In the genomic region with DNA sequence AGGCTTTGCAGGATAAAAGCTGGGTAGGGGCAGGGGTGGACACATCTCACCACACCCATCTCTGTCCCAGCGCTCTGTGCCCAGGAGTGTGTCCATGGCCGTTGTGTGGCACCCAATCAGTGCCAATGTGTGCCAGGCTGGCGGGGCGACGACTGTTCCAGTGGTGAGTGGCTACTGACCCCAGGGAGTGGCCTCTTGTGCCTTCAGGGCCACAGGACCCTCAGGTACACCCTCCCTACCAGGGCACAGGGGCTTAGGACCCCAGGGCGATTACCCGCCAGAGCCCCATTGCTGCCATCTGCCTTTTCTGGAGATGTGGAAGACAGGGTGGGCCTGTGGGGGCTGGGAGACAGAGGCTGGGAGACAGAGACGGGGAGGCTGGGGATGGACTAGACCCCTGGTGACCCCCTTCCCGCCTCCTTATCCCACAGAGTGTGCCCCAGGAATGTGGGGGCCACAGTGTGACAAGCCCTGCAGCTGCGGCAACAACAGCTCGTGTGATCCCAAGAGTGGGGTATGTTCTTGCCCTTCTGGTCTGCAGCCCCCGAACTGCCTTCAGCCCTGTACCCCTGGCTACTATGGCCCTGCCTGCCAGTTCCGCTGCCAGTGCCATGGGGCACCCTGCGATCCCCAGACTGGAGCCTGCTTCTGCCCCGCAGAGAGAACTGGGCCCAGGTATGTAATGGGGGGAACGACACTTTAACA, we compare ENCODE assay signal across 26 cellular contexts. TPM values are rescaled to one million over a fixed set of nuclear protein-coding genes. Genes with fewer than 3 reads are reported as not detected.
"Had no signal": no experiment of that assay in that cellular context is flagged by ENCODE, and none has a peak within 500 bp of the region (broad histone marks: within the 10 kb centered on the region; RNA-seq: fewer than 3 reads in every experiment).

No MANE protein-coding gene starts in this region.

- H3K27ac Mint-ChIP-seq: activated B cell treated with CpG ODN at 0.5 μM for 24 hours; activated CD4-positive, alpha-beta T cell treated with anti-CD3 and anti-CD28 coated beads for 36 hours; activated naive CD8-positive, alpha-beta T cell treated with anti-CD3 and anti-CD28 coated beads for 36 hours; activated T-cell treated with anti-CD3 and anti-CD28 coated beads, Interleukin-2, amount 50 U/mL, for 24 hours; activated T-helper 2 cell treated with anti-CD3 and anti-CD28 coated beads, Interferon-gamma antibody, Interleukin-2, Interleukin-4, amounts not matched to agents 10 μg/mL and 5 μg/mL and 100 μg/mL, durations not matched to agents 14 hours and 24 hours and 36 hours; memory B cell; T-helper 17 cell had no signal

- H3K4me3 ChIP-seq: coronary artery, vagina had no signal

- H3K9me3 ChIP-seq: transverse colon, vagina had no signal

- DNase-seq: activated B cell treated with CpG ODN at 0.5 μM for 24 hours; activated CD4-positive, alpha-beta T cell treated with anti-CD3 and anti-CD28 coated beads for 36 hours; activated CD4-positive, alpha-beta T cell treated with anti-CD3 and anti-CD28 coated beads, Interleukin-2, amount 50 U/mL, for 4 hours; activated CD8-positive, alpha-beta memory T cell treated with anti-CD3 and anti-CD28 coated beads for 24 hours; activated CD8-positive, alpha-beta memory T cell treated with anti-CD3 and anti-CD28 coated beads, Interleukin-2, amount 50 U/mL, for 4 hours; activated naive CD4-positive, alpha-beta T cell treated with Interleukin-2 at 50 U/mL for 16 hours; activated naive CD8-positive, alpha-beta T cell treated with anti-CD3 and anti-CD28 coated beads for 36 hours; activated T-cell treated with anti-CD3 and anti-CD28 coated beads, Interleukin-2, amount 50 U/mL, for 24 hours; erythroblast; foreskin keratinocyte; immature natural killer cell; kidney glomerular epithelial cell; left ventricle myocardium superior; occipital lobe; retina; stimulated activated CD4-positive, alpha-beta T cell treated with anti-CD3 and anti-CD28 coated beads, Interleukin-2, amount 100 ng/mL, for 48 hours; stimulated activated CD8-positive, alpha-beta memory T cell treated with anti-CD3 and anti-CD28 coated beads, Interleukin-4, amount 100 ng/mL, for 48 hours; stimulated activated naive B cell treated with anti-CD40 and anti-IgM and Interleukin-4, amounts not matched to agents 10 μg/mL and 1 μg/mL and 100 μg/mL, for 72 hours; T-helper 17 cell; transverse colon had no signal

- H3K4me1 Mint-ChIP-seq: activated B cell treated with CpG ODN at 0.5 μM for 24 hours; activated CD4-positive, alpha-beta T cell treated with anti-CD3 and anti-CD28 coated beads for 36 hours; activated naive CD8-positive, alpha-beta T cell treated with anti-CD3 and anti-CD28 coated beads for 36 hours; immature natural killer cell had no signal

- H3K36me3 Mint-ChIP-seq: activated naive CD8-positive, alpha-beta T cell treated with anti-CD3 and anti-CD28 coated beads for 36 hours; immature natural killer cell; memory B cell; stimulated activated naive B cell treated with anti-CD40 and anti-IgM and Interleukin-4, amounts not matched to agents 10 μg/mL and 1 μg/mL and 100 μg/mL, for 72 hours had no signal

- H3K36me3 ChIP-seq: transverse colon, vagina had no signal

- ATAC-seq: left ventricle myocardium superior; stimulated activated naive B cell treated with anti-CD40 and anti-IgM and Interleukin-4, amounts not matched to agents 10 μg/mL and 1 μg/mL and 100 μg/mL, for 72 hours; T-helper 17 cell had no signal

- H3K4me3 Mint-ChIP-seq: activated B cell treated with CpG ODN at 0.5 μM for 24 hours; activated CD4-positive, alpha-beta T cell treated with anti-CD3 and anti-CD28 coated beads for 36 hours; activated naive CD8-positive, alpha-beta T cell treated with anti-CD3 and anti-CD28 coated beads for 36 hours; activated T-cell treated with anti-CD3 and anti-CD28 coated beads, Interleukin-2, amount 50 U/mL, for 24 hours; immature natural killer cell; memory B cell; stimulated activated naive B cell treated with anti-CD40 and anti-IgM and Interleukin-4, amounts not matched to agents 10 μg/mL and 1 μg/mL and 100 μg/mL, for 72 hours; T-helper 17 cell had no signal

- H3K9me3 Mint-ChIP-seq: activated B cell treated with CpG ODN at 0.5 μM for 24 hours; activated naive CD8-positive, alpha-beta T cell treated with anti-CD3 and anti-CD28 coated beads for 36 hours; activated T-cell treated with anti-CD3 and anti-CD28 coated beads, Interleukin-2, amount 50 U/mL, for 24 hours; activated T-helper 2 cell treated with anti-CD3 and anti-CD28 coated beads, Interferon-gamma antibody, Interleukin-2, Interleukin-4, amounts not matched to agents 10 μg/mL and 5 μg/mL and 100 μg/mL, durations not matched to agents 14 hours and 24 hours and 36 hours; memory B cell; stimulated activated naive B cell treated with anti-CD40 and anti-IgM and Interleukin-4, amounts not matched to agents 10 μg/mL and 1 μg/mL and 100 μg/mL, for 72 hours had no signal

- H3K4me1 ChIP-seq: foreskin keratinocyte had no signal

- H3K27me3 Mint-ChIP-seq: activated CD4-positive, alpha-beta T cell treated with anti-CD3 and anti-CD28 coated beads for 36 hours had no signal

- H3K27ac ChIP-seq: foreskin keratinocyte, transverse colon, vagina had no signal

- H3K27me3 ChIP-seq: foreskin keratinocyte, vagina had no signal

RNA-seq across cellular contexts. Expression of gene PEAR1, which starts 12.8 kb away (rescaled TPM):
- total RNA-seq: activated B cell treated with CpG ODN at 0.5 μM for 24 hours; activated CD4-positive, alpha-beta T cell treated with anti-CD3 and anti-CD28 coated beads for 36 hours; activated naive CD8-positive, alpha-beta T cell treated with anti-CD3 and anti-CD28 coated beads for 36 hours had no signal

RNA-seq across cellular contexts. Expression of gene LRRC71, which starts 14.1 kb away (rescaled TPM):
- total RNA-seq: activated B cell treated with CpG ODN at 0.5 μM for 24 hours; activated CD4-positive, alpha-beta T cell treated with anti-CD3 and anti-CD28 coated beads for 36 hours; activated naive CD8-positive, alpha-beta T cell treated with anti-CD3 and anti-CD28 coated beads for 36 hours; activated T-helper 2 cell treated with anti-CD3 and anti-CD28 coated beads, Interferon-gamma antibody, Interleukin-2, Interleukin-4, amounts not matched to agents 10 μg/mL and 5 μg/mL and 100 μg/mL, durations not matched to agents 14 hours and 24 hours and 36 hours; bronchial epithelial cell; foreskin keratinocyte; mononuclear cell; T-helper 17 cell; vagina had no signal

RNA-seq across cellular contexts. Expression of gene NTRK1, which starts 45.7 kb away (rescaled TPM):
- total RNA-seq: bronchial epithelial cell, foreskin keratinocyte, occipital lobe had no signal

RNA-seq across cellular contexts. Expression of gene INSRR, which starts 47.4 kb away (rescaled TPM):
- total RNA-seq: activated B cell treated with CpG ODN at 0.5 μM for 24 hours, bronchial epithelial cell, foreskin keratinocyte, mononuclear cell, T-helper 17 cell, transverse colon, vagina had no signal
